ENCODE assay signal across 10 cellular contexts in genomic region chr17:38421224-38421841, GRCh38. TPM values are rescaled to one million over a fixed set of nuclear protein-coding genes. Genes with fewer than 3 reads are reported as not detected.
DNase-seq lines count a peak whose midpoint lies in the region; ATAC-seq lines count a peak whose summit lies in the region.
"Had no signal": no experiment of that assay in that cellular context is flagged by ENCODE, and none has a peak within 500 bp of the region (broad histone marks: within the 10 kb centered on the region; RNA-seq: fewer than 3 reads in every experiment).

No MANE protein-coding gene starts in this region.

- H3K4me3 ChIP-seq in H7 (ENCODE audit: insufficient read depth, low read depth, low read length) = no peak overlapping the region
- H3K4me3 ChIP-seq: SJSA1 had no signal

- peak overlapping the region; percentile 62 for H3K27ac ChIP-seq in caudate nucleus (ENCODE audit: low read depth, low read length)
- H3K27ac ChIP-seq in substantia nigra (ENCODE audit: low read depth, low read length, poor library complexity, severe bottlenecking) = peak overlapping the region; percentile 35
- H3K27ac ChIP-seq: neutrophil, SJSA1 had no signal

- peaks cover 18% of the 10 kb centered on the region for H3K27me3 ChIP-seq in H7 (ENCODE audit: control insufficient read depth, insufficient read depth, low read length)

- CTCF ChIA-PET in activated CD8-positive, alpha-beta T cell treated with anti-CD3 and anti-CD28 coated beads, Interleukin-2, amount 10 ng/mL, durations not matched to agents 7 days and 5 days (lab: Charles Lee) = interaction anchor here (1.7 to 2.1 kb wide), 2 partner anchors 72 to 246 kb away, joined by 4 to 12 read pairs; no protein-coding TSS in a partner anchor

- H3K9me3 Mint-ChIP-seq in activated CD8-positive, alpha-beta T cell treated with anti-CD3 and anti-CD28 coated beads, Interleukin-2, amount 10 ng/mL, durations not matched to agents 7 days and 5 days (ENCODE audit: insufficient read depth) = no peaks in the 10 kb centered on the region

- H3K27ac Mint-ChIP-seq in activated CD8-positive, alpha-beta T cell treated with anti-CD3 and anti-CD28 coated beads, Interleukin-2, amount 10 ng/mL, durations not matched to agents 7 days and 5 days = no peak overlapping the region

- no peaks in the 10 kb centered on the region for H3K36me3 Mint-ChIP-seq in activated CD8-positive, alpha-beta T cell treated with anti-CD3 and anti-CD28 coated beads, Interleukin-2, amount 10 ng/mL, durations not matched to agents 7 days and 5 days (ENCODE audit: low read depth)

- no peak overlapping the region for H3K4me3 Mint-ChIP-seq in activated CD8-positive, alpha-beta T cell treated with anti-CD3 and anti-CD28 coated beads, Interleukin-2, amount 10 ng/mL, durations not matched to agents 7 days and 5 days

- peaks cover 5% of the 10 kb centered on the region for H3K4me1 Mint-ChIP-seq in activated CD8-positive, alpha-beta T cell treated with anti-CD3 and anti-CD28 coated beads, Interleukin-2, amount 10 ng/mL, durations not matched to agents 7 days and 5 days (ENCODE audit: low read depth)

- H3K27me3 Mint-ChIP-seq in activated CD8-positive, alpha-beta T cell treated with anti-CD3 and anti-CD28 coated beads, Interleukin-2, amount 10 ng/mL, durations not matched to agents 7 days and 5 days (ENCODE audit: low read depth) = peaks cover 51% of the 10 kb centered on the region

- DNase-seq in H7 (peak; percentile 79), caudate nucleus (lab: John Stamatoyannopoulos, UW) (peak in 1 of 61 donors; percentile 40), hepatic stellate cell (ENCODE audit: low spot score) (peak; percentile 76), substantia nigra (lab: John Stamatoyannopoulos, UW) (peak in 1 of 49 donors; percentile 82), NCI-H2081 treated with DMSO at 0.1 percent for 48 hours (lab: John Stamatoyannopoulos, UW) (no peak)
- no peak for DNase-seq in stimulated activated CD4-positive, alpha-beta T cell treated with anti-CD3 and anti-CD28 coated beads, Interleukin-2, amount 100 ng/mL, for 24 hours
- DNase-seq in activated CD8-positive, alpha-beta T cell treated with anti-CD3 and anti-CD28 coated beads, Interleukin-2, amount 10 ng/mL, durations not matched to agents 7 days and 5 days = no peak
- DNase-seq: GF-D8 had no signal

- POLR2A ChIA-PET in activated CD8-positive, alpha-beta T cell treated with anti-CD3 and anti-CD28 coated beads, Interleukin-2, amount 10 ng/mL, durations not matched to agents 7 days and 5 days (lab: Charles Lee) = no interaction called here

- ATAC-seq in activated CD8-positive, alpha-beta T cell treated with anti-CD3 and anti-CD28 coated beads, Interleukin-2, amount 10 ng/mL, durations not matched to agents 7 days and 5 days = no peak

- H3K36me3 ChIP-seq in H7 (replicated peaks; ENCODE audit: control insufficient read depth, insufficient read depth, low read length) = no peaks in the 10 kb centered on the region
- H3K36me3 ChIP-seq: neutrophil, SJSA1 had no signal

RNA-seq across cellular contexts. Expression of gene ARHGAP23, which starts 6.9 kb away (rescaled TPM):
- total RNA-seq in H7 (2014; rRNA removed; shearing (Covaris generic)) = 15.4 and 17.2 TPM in 2 replicates
- total RNA-seq in activated CD8-positive, alpha-beta T cell treated with anti-CD3 and anti-CD28 coated beads, Interleukin-2, amount 10 ng/mL, durations not matched to agents 7 days and 5 days = under 1 TPM; 0.24 to 0.47 TPM

Comparison
In these comparisons a context has a peak if more than half of its experiments do, and no peak if none do; other contexts are left out.
1. DNase-seq: peak in H7 (single experiment) and hepatic stellate cell (single experiment); none in NCI-H2081 treated with DMSO at 0.1 percent for 48 hours (single experiment), stimulated activated CD4-positive, alpha-beta T cell treated with anti-CD3 and anti-CD28 coated beads, Interleukin-2, amount 100 ng/mL, for 24 hours (0 of 2) and activated CD8-positive, alpha-beta T cell treated with anti-CD3 and anti-CD28 coated beads, Interleukin-2, amount 10 ng/mL, durations not matched to agents 7 days and 5 days (single experiment).
2. RNA of gene ARHGAP23, which starts 6.9 kb away (total RNA-seq): 15.4 to 17.2 TPM in H7; 0.24 to 0.47 TPM in activated CD8-positive, alpha-beta T cell treated with anti-CD3 and anti-CD28 coated beads, Interleukin-2, amount 10 ng/mL, durations not matched to agents 7 days and 5 days; every median in the first group is over 10 times any median in the second.